In the genomic region with DNA sequence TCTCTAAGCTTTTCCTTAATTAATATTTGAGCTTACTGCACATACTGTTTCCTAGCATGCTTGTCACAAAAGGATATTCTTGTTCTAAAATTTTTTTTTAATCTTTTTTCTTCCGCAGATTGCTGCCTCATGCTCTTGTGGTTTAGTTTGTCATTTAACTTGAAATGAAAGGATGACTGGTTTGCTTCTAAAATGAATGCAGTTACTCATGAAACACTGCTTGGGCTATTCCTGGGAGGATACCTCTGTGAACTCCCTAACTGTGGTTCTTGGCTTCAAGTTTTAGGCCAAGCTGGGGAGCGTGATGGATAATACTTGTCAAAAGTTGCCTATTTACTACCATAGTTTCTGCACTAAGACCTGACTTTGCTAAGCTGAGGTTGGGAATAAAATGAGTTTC, we compare ENCODE assay signal across 14 cellular contexts.
DNase-seq lines count a peak whose midpoint lies in the region; ATAC-seq, FAIRE-seq and TF ChIP-seq lines count a peak whose summit lies in the region.
"Had no signal": no experiment of that assay in that cellular context is flagged by ENCODE, and none has a peak within 500 bp of the region (broad histone marks: within the 10 kb centered on the region; RNA-seq: fewer than 3 reads in every experiment).

No MANE protein-coding gene starts in this region.

- no peaks in the 10 kb centered on the region for H3K27me3 Mint-ChIP-seq in CD8-positive, alpha-beta memory T cell

- H3K4me3 ChIP-seq in BJ (ENCODE audit: low read depth, low read length) (no peak overlapping the region), adipocyte (ENCODE audit: low read length) (no peak overlapping the region)
- no peak overlapping the region for H3K4me3 ChIP-seq in CD8-positive, alpha-beta memory T cell (ENCODE audit: low read length)
- H3K4me3 ChIP-seq: PC-9 had no signal

- H3K36me3 ChIP-seq in BJ (ENCODE audit: control insufficient read depth, insufficient read depth, low read length): 0 out of 2 replicates have a peak, but pooled peaks cover 2% of the 10 kb centered on the region
- peaks cover 5% of the 10 kb centered on the region for H3K36me3 ChIP-seq in adipocyte (ENCODE audit: control insufficient read depth, insufficient read depth, low read length, severe bottlenecking)
- H3K36me3 ChIP-seq in CD8-positive, alpha-beta memory T cell (ENCODE audit: insufficient read depth, low read length): no peaks in the 10 kb centered on the region

- FAIRE-seq in H54 (lab: Jason Lieb, UNC): peak; percentile 100

- peaks cover 6 to 32% (median 23%) of the 10 kb centered on the region in 3 donors for H3K36me3 Mint-ChIP-seq in CD8-positive, alpha-beta memory T cell
- H3K36me3 Mint-ChIP-seq: natural killer cell had no signal

- DNase-seq in BJ (ENCODE audit: low read depth) (peak; percentile 70), H54 (ENCODE audit: insufficient read length, low spot score) (peak; percentile 45), adipocyte (ENCODE audit: low read depth) (peak; percentile 62), myocyte (ENCODE audit: low read depth) (peak; percentile 85)
- DNase-seq in CD8-positive, alpha-beta memory T cell: no peak
- no peak for DNase-seq in activated T-cell treated with anti-CD3 and anti-CD28 coated beads, Interleukin-2, amount 50 U/mL, for 48 hours
- DNase-seq: activated gamma-delta T cell, natural killer cell, NCI-H2081, PC-9, WERI-Rb-1 had no signal

- H3K27me3 ChIP-seq in BJ (ENCODE audit: control insufficient read depth, insufficient read depth, low read length): no peaks in the 10 kb centered on the region
- H3K27me3 ChIP-seq in adipocyte (replicated peaks; ENCODE audit: control insufficient read depth, insufficient read depth, low read length): no peaks in the 10 kb centered on the region
- H3K27me3 ChIP-seq in CD8-positive, alpha-beta memory T cell (ENCODE audit: insufficient read depth, low read length, poor library complexity, severe bottlenecking): no peaks in the 10 kb centered on the region

- ATAC-seq in GM21825 (IDR thresholded peaks at IDR 0.05; ENCODE audit: unreplicated experiment) (no peak), GM18517 (IDR thresholded peaks at IDR 0.05; ENCODE audit: unreplicated experiment) (no peak)
- ATAC-seq: HCT116, natural killer cell had no signal

- POLR2A ChIA-PET in BJ (lab: Charles Lee): no interaction called here
- POLR2A ChIA-PET in CD8-positive, alpha-beta memory T cell (lab: Charles Lee): no interaction called here

- H3K4me3 Mint-ChIP-seq in CD8-positive, alpha-beta memory T cell: no peak overlapping the region
- H3K4me3 Mint-ChIP-seq: natural killer cell had no signal

- H3K27ac ChIP-seq in CD8-positive, alpha-beta memory T cell (ENCODE audit: low read depth, low read length): no peak overlapping the region
- H3K27ac ChIP-seq: PC-9, WERI-Rb-1 had no signal

- H3K9me3 ChIP-seq in adipocyte (ENCODE audit: control insufficient read depth, low read length): no peaks in the 10 kb centered on the region
- H3K9me3 ChIP-seq in CD8-positive, alpha-beta memory T cell (ENCODE audit: low read length): no peaks in the 10 kb centered on the region

- H3K9ac ChIP-seq in adipocyte (ENCODE audit: low read length): no peak overlapping the region

- no peaks in the 10 kb centered on the region for H3K4me1 Mint-ChIP-seq in CD8-positive, alpha-beta memory T cell
- H3K4me1 Mint-ChIP-seq: natural killer cell had no signal

- H3K4me1 ChIP-seq in adipocyte (ENCODE audit: control insufficient read depth, insufficient read depth, low read length): peaks cover 25% of the 10 kb centered on the region
- no peaks in the 10 kb centered on the region for H3K4me1 ChIP-seq in CD8-positive, alpha-beta memory T cell (ENCODE audit: insufficient read depth, low read length)

- no peaks in the 10 kb centered on the region for H3K9me3 Mint-ChIP-seq in CD8-positive, alpha-beta memory T cell
- H3K9me3 Mint-ChIP-seq: natural killer cell had no signal

- H3K27ac Mint-ChIP-seq in CD8-positive, alpha-beta memory T cell: no peak overlapping the region
- H3K27ac Mint-ChIP-seq: natural killer cell had no signal

- TF ChIP-seq POLR2A in H54 (IDR thresholded peaks at IDR 0.05; ENCODE audit: low read depth, low read length): no peak

- no peak for TF ChIP-seq CTCF in BJ (IDR thresholded peaks at IDR 0.05; ENCODE audit: insufficient read depth, low read depth, low read length)

- CTCF ChIA-PET in BJ (lab: Yijun Ruan, JAX): interaction anchor here (0.7 kb wide), 1 partner anchor 12 kb away, joined by 3 read pairs; no protein-coding TSS in a partner anchor
- CTCF ChIA-PET in CD8-positive, alpha-beta memory T cell (lab: Charles Lee): no interaction called here

Comparison
In these comparisons a context has a peak if more than half of its experiments do, and no peak if none do; other contexts are left out.
1. DNase-seq: peak in BJ (single experiment), H54 (single experiment), adipocyte (single experiment) and myocyte (single experiment); none in CD8-positive, alpha-beta memory T cell (0 of 5) and activated T-cell treated with anti-CD3 and anti-CD28 coated beads, Interleukin-2, amount 50 U/mL, for 48 hours (0 of 2).